Comparison of ENCODE assay signal across 10 cellular contexts in genomic region chr6:89369009-89369408, GRCh38. TPM values are rescaled to one million over a fixed set of nuclear protein-coding genes. Genes with fewer than 3 reads are reported as not detected.
DNase-seq lines count a peak whose midpoint lies in the region; ATAC-seq and TF ChIP-seq lines count a peak whose summit lies in the region.
"Had no signal": no experiment of that assay in that cellular context is flagged by ENCODE, and none has a peak within 500 bp of the region (broad histone marks: within the 10 kb centered on the region; RNA-seq: fewer than 3 reads in every experiment).

No MANE protein-coding gene starts in this region.

- in situ Hi-C loops in ACHN (cut with HindIII; ENCODE audit: low pct_ligation_motif_present, low pct_unique_long_range_greater_than_20kb, low sequenced_read_pairs): no loop called here

- no peaks in the 10 kb centered on the region for H3K9me3 Mint-ChIP-seq in activated naive CD4-positive, alpha-beta T cell treated with anti-CD3 and anti-CD28 coated beads, Interleukin-2, amount 10 ng/mL, durations not matched to agents 7 days and 5 days
- H3K9me3 Mint-ChIP-seq: activated naive CD8-positive, alpha-beta T cell treated with anti-CD3 and anti-CD28 coated beads, Interleukin-2, amount 50 U/mL, for 24 hours had no signal

- TF ChIP-seq EP300 in Ishikawa (IDR thresholded peaks at IDR 0.05; ENCODE audit: borderline replicate concordance): no peak

- DNase-seq in ACHN (peak; percentile 34), colonic mucosa (peak; percentile 46), lung (ENCODE audit: low spot score) (peak; percentile 64), NCI-H2227 (lab: John Stamatoyannopoulos, UW; ENCODE audit: unreplicated experiment) (no peak), NCI-H1417 (lab: John Stamatoyannopoulos, UW) (no peak)
- no peak for DNase-seq in activated naive CD4-positive, alpha-beta T cell treated with anti-CD3 and anti-CD28 coated beads, Interleukin-2, amount 10 ng/mL, durations not matched to agents 7 days and 5 days
- DNase-seq: activated naive CD8-positive, alpha-beta T cell treated with anti-CD3 and anti-CD28 coated beads, Interleukin-2, amount 50 U/mL, for 24 hours had no signal

- H3K4me3 ChIP-seq in colonic mucosa (no peak overlapping the region), lung (no peak overlapping the region)

- intact Hi-C loops in colonic mucosa (cut with DNase I): loop anchor here (5.0 to 10.0 kb wide), 2 partner anchors 54 to 387 kb away; partner anchors contain the start of gene GABRR2

- no peak overlapping the region for H3K27ac Mint-ChIP-seq in activated naive CD4-positive, alpha-beta T cell treated with anti-CD3 and anti-CD28 coated beads, Interleukin-2, amount 10 ng/mL, durations not matched to agents 7 days and 5 days
- H3K27ac Mint-ChIP-seq: activated naive CD8-positive, alpha-beta T cell treated with anti-CD3 and anti-CD28 coated beads, Interleukin-2, amount 50 U/mL, for 24 hours had no signal

- H3K9me3 ChIP-seq in colonic mucosa (no peaks in the 10 kb centered on the region), lung (ENCODE audit: control insufficient read depth in 2 of 2, insufficient read depth in 1 of 2, low read length in 1 of 2) (no peaks in the 10 kb centered on the region)

- no peaks in the 10 kb centered on the region for H3K27me3 Mint-ChIP-seq in activated naive CD4-positive, alpha-beta T cell treated with anti-CD3 and anti-CD28 coated beads, Interleukin-2, amount 10 ng/mL, durations not matched to agents 7 days and 5 days
- H3K27me3 Mint-ChIP-seq: activated naive CD8-positive, alpha-beta T cell treated with anti-CD3 and anti-CD28 coated beads, Interleukin-2, amount 50 U/mL, for 24 hours had no signal

- no peaks in the 10 kb centered on the region for H3K36me3 ChIP-seq in colonic mucosa
- no peaks in the 10 kb centered on the region for H3K36me3 ChIP-seq in lung (ENCODE audit: control insufficient read depth in 2 of 2, insufficient read depth in 2 of 2, low read length in 2 of 2)

- H3K27ac ChIP-seq in colonic mucosa (no peak overlapping the region), lung (ENCODE audit: low read depth in 1 of 2, low read length in 1 of 2) (no peak overlapping the region)

- peak; percentile 28 for TF ChIP-seq CTCF in colonic mucosa (IDR thresholded peaks at IDR 0.05)
- TF ChIP-seq CTCF in lung (IDR thresholded peaks at IDR 0.05; ENCODE audit: control extremely low read depth, extremely low read depth): peak; percentile 51

- CTCF ChIA-PET in activated naive CD4-positive, alpha-beta T cell treated with anti-CD3 and anti-CD28 coated beads, Interleukin-2, amount 10 ng/mL, durations not matched to agents 7 days and 5 days (lab: Charles Lee): interaction anchor here (0.7 to 4.1 kb wide), 10 partner anchors 13 to 387 kb away, joined by 3 to 16 read pairs (median 4); partner anchors contain the start of gene ANKRD6

- H3K4me1 Mint-ChIP-seq in activated naive CD4-positive, alpha-beta T cell treated with anti-CD3 and anti-CD28 coated beads, Interleukin-2, amount 10 ng/mL, durations not matched to agents 7 days and 5 days: peaks cover 43% of the 10 kb centered on the region

- ATAC-seq in lung (ENCODE audit: insufficient read depth, low FRiP score): peak; percentile 55
- no peak for ATAC-seq in GM18907 (IDR thresholded peaks at IDR 0.05; ENCODE audit: unreplicated experiment)
- ATAC-seq: activated naive CD8-positive, alpha-beta T cell treated with anti-CD3 and anti-CD28 coated beads, Interleukin-2, amount 50 U/mL, for 24 hours had no signal

- H3K4me1 ChIP-seq in colonic mucosa (no peaks in the 10 kb centered on the region), lung (ENCODE audit: control insufficient read depth in 2 of 2, insufficient read depth in 2 of 2, low read length in 2 of 2) (no peaks in the 10 kb centered on the region)

- H3K27me3 ChIP-seq in colonic mucosa: no peaks in the 10 kb centered on the region
- H3K27me3 ChIP-seq in lung (ENCODE audit: control insufficient read depth, insufficient read depth): no peaks in the 10 kb centered on the region

- no peak overlapping the region for H3K4me3 Mint-ChIP-seq in activated naive CD4-positive, alpha-beta T cell treated with anti-CD3 and anti-CD28 coated beads, Interleukin-2, amount 10 ng/mL, durations not matched to agents 7 days and 5 days
- H3K4me3 Mint-ChIP-seq: activated naive CD8-positive, alpha-beta T cell treated with anti-CD3 and anti-CD28 coated beads, Interleukin-2, amount 50 U/mL, for 24 hours had no signal

- peaks cover under 1% of the 10 kb centered on the region for H3K36me3 Mint-ChIP-seq in activated naive CD4-positive, alpha-beta T cell treated with anti-CD3 and anti-CD28 coated beads, Interleukin-2, amount 10 ng/mL, durations not matched to agents 7 days and 5 days

- TF ChIP-seq RAD21 in Ishikawa (IDR thresholded peaks at IDR 0.05; ENCODE audit: low read depth): peak; percentile 50

- no peak overlapping the region for H3K9ac ChIP-seq in colonic mucosa (ENCODE audit: low read depth in 2 of 2, low read length in 2 of 2)

- 13 to 14% methylated on average over 7 of the region's 7 CpGs for WGBS in lung, 2 donors

TF ChIP-seq in Ishikawa, 13 proteins besides CTCF, POLR2A, EP300 and RAD21:
- TF ChIP-seq NFIC (IDR thresholded peaks at IDR 0.05) (0 out of 2 replicates have a peak, but pooled peaks have one; percentile 9), CREB1 (IDR thresholded peaks at IDR 0.05; ENCODE audit: low read depth) (no peak), TAF1 (IDR thresholded peaks at IDR 0.05; ENCODE audit: low read depth) (no peak)

RNA-seq across cellular contexts. Expression of gene UBE2J1, which starts 16.5 kb away (rescaled TPM):
- total RNA-seq in colonic mucosa (10 to 100 TPM; 32.1 to 57.2 TPM), lung (10 to 100 TPM; 40.5 to 42.5 TPM)
- polyA plus RNA-seq in lung: 10 to 100 TPM; 24.3 to 51.0 TPM

RNA-seq across cellular contexts. Expression of gene RRAGD, which starts 43.1 kb away (rescaled TPM):
- 1 to 10 TPM; 2.0 to 4.4 TPM for total RNA-seq in colonic mucosa
- 10 to 100 TPM; 12.7 to 40.2 TPM for total RNA-seq in lung
- polyA plus RNA-seq in lung: 10 to 100 TPM; 16.4 to 17.1 TPM

RNA-seq across cellular contexts. Expression of gene GABRR2, which starts 53.9 kb away (rescaled TPM):
- total RNA-seq in colonic mucosa (under 1 TPM; 0.48 to 0.49 TPM), lung (1 to 10 TPM; 1.3 to 1.5 TPM)
- 1 to 10 TPM in 1 of 2 donors, under 1 TPM in 1; 0.33 to 1.5 TPM for polyA plus RNA-seq in lung
- total RNA-seq: Daoy had no signal

Comparison
In these comparisons a context has a peak if more than half of its experiments do, and no peak if none do; other contexts are left out.
1. DNase-seq: peak in ACHN (single experiment), colonic mucosa (single experiment) and lung (single experiment); none in NCI-H2227 (single experiment), NCI-H1417 (0 of 3) and activated naive CD4-positive, alpha-beta T cell treated with anti-CD3 and anti-CD28 coated beads, Interleukin-2, amount 10 ng/mL, durations not matched to agents 7 days and 5 days (single experiment).